ENCODE assay signal across 15 cellular contexts in the genomic region with DNA sequence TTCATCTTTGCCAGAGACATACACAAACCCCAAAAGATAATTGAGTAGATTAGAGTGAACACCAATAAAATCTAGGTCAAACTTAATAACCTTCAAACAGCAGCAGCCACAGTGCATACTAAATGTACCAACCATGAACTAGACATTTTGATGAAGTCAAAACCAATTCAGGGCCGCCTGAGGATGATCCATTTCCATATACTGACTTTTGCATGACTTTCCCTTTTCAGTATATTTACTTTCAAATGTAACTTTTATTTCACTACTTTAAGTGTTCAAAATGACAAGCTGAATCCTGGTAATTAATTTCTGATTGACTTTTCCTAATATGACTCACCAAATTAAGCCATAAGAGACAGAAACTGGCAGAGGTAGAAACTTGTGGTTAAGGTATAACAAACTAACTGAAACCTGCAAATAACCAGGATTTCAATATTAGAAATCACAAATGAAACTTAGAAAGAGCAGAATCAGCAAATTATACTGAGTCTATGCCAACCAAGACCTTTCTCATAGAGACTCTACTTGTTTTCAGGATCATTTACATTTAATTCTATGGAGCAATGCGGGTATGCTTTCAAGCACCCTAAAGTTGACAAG.
DNase-seq lines count a peak whose midpoint lies in the region; ATAC-seq and TF ChIP-seq lines count a peak whose summit lies in the region.
"Had no signal": no experiment of that assay in that cellular context is flagged by ENCODE, and none has a peak within 500 bp of the region (broad histone marks: within the 10 kb centered on the region; RNA-seq: fewer than 3 reads in every experiment).

No MANE protein-coding gene starts in this region.

- DNase-seq in iPS-NIHi7 (ENCODE audit: extremely low spot score) (no peak), head of caudate nucleus (no peak), upper lobe of right lung (no peak), endothelial cell (ENCODE audit: low spot score) (no peak)
- DNase-seq: activated CD4-positive, alpha-beta T cell treated with anti-CD3 and anti-CD28 coated beads, Interleukin-2, amount 50 U/mL, for 1 hour; AML-193; EL; foreskin fibroblast; NCI-H1436 had no signal

- H3K4me3 Mint-ChIP-seq in endothelial cell (ENCODE audit: unreplicated experiment) = no peak overlapping the region
- H3K4me3 Mint-ChIP-seq: activated naive CD8-positive, alpha-beta T cell had no signal

- H3K4me1 ChIP-seq in upper lobe of right lung = no peaks in the 10 kb centered on the region

- H3K27me3 Mint-ChIP-seq in endothelial cell (ENCODE audit: unreplicated experiment) = no peaks in the 10 kb centered on the region
- H3K27me3 Mint-ChIP-seq: activated naive CD8-positive, alpha-beta T cell had no signal

- no peak overlapping the region for H3K4me3 ChIP-seq in upper lobe of right lung
- H3K4me3 ChIP-seq: coronary artery had no signal

- H3K27me3 ChIP-seq in upper lobe of right lung = no peaks in the 10 kb centered on the region

- ATAC-seq in GM18499 (IDR thresholded peaks at IDR 0.05; ENCODE audit: insufficient read depth, unreplicated experiment) (peak; percentile 56), GM19351 (IDR thresholded peaks at IDR 0.05; ENCODE audit: unreplicated experiment) (peak; percentile 78), HG02870 (IDR thresholded peaks at IDR 0.05; ENCODE audit: unreplicated experiment) (peak; percentile 78), HG03558 (IDR thresholded peaks at IDR 0.05; ENCODE audit: extremely low read depth, unreplicated experiment) (peak; percentile 80), upper lobe of right lung (no peak)

- H3K9me3 ChIP-seq in upper lobe of right lung = no peaks in the 10 kb centered on the region

- no peak overlapping the region for H3K27ac Mint-ChIP-seq in endothelial cell (ENCODE audit: unreplicated experiment)
- H3K27ac Mint-ChIP-seq: activated naive CD8-positive, alpha-beta T cell had no signal

- TF ChIP-seq CTCF in upper lobe of right lung (IDR thresholded peaks at IDR 0.05) (no peak), endothelial cell (IDR thresholded peaks at IDR 0.05; ENCODE audit: unreplicated experiment) (no peak)

- H3K36me3 Mint-ChIP-seq in endothelial cell (ENCODE audit: low read depth, unreplicated experiment) = no peaks in the 10 kb centered on the region

- no peak overlapping the region for H3K27ac ChIP-seq in upper lobe of right lung
- H3K27ac ChIP-seq: coronary artery had no signal

- H3K9me3 Mint-ChIP-seq in endothelial cell (ENCODE audit: unreplicated experiment) = no peaks in the 10 kb centered on the region

- H3K36me3 ChIP-seq in upper lobe of right lung = no peaks in the 10 kb centered on the region

- H3K4me1 Mint-ChIP-seq in endothelial cell (ENCODE audit: unreplicated experiment) = no peaks in the 10 kb centered on the region

- intact Hi-C loops in head of caudate nucleus (cut with DNase I) = no loop called here
- intact Hi-C loops in upper lobe of right lung (cut with DNase I) = no loop called here
